1 cellular context compared by ENCODE assay signal in the genomic region with DNA sequence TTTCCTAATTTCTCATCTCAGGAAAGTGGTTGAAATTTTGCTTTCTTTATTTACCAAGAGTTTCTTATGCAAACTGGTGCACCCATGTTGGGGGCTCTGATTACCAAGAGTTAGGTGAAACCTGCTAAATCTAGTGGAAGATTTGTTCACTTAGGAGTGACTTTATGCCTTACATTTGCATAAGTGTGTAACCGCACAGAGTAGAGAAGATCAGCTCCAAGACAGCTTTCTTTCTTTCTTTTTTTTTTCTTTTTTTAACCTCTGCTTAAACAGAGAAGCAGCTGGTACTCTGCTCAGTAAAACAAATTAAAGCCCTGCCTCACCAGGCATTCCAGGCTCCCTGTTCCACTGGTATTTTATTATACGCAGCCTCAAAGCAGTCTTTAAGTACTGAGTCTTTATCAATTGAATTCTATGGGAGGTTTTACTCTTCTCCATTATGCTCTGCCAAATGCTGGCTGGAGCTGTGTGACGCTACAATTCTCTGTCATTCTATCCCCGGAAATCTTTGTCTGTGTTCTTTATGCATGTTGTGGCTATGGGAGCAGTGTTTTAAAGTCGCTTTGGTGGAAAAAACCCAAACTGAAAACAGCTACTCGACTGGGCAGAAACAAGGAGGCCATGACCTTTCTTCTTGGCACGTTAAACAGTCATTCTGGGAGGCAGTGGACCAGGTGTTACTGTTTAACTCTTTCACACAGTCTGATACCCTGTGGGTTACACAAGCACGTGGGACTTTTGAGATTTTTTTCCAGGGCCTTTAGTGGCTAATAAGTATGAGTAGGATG.
TF ChIP-seq lines count a peak whose summit lies in the region.

No MANE protein-coding gene starts in this region.

TF ChIP-seq in IMR-90, 13 proteins besides CTCF, POLR2A, EP300 and RAD21 (continued from another document):
- TF ChIP-seq, protein P1, sequence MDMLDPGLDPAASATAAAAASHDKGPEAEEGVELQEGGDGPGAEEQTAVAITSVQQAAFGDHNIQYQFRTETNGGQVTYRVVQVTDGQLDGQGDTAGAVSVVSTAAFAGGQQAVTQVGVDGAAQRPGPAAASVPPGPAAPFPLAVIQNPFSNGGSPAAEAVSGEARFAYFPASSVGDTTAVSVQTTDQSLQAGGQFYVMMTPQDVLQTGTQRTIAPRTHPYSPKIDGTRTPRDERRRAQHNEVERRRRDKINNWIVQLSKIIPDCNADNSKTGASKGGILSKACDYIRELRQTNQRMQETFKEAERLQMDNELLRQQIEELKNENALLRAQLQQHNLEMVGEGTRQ (IDR thresholded peaks at IDR 0.05; ENCODE audit: low read depth, low read length) = no peak
- TF ChIP-seq MXI1 (IDR thresholded peaks at IDR 0.05; ENCODE audit: borderline replicate concordance, low read depth, low read length) (no peak), RFX5 (IDR thresholded peaks at IDR 0.05; ENCODE audit: low read depth, low read length) (no peak), BHLHE40 (IDR thresholded peaks at IDR 0.05; ENCODE audit: low read depth, low read length) (no peak)
TF ChIP-seq in IMR-90: peak in this region for 0.
